In genomic region chr3:192917258-192917507, GRCh38 we compare ENCODE assay signal across 9 cellular contexts. TPM values are rescaled to one million over a fixed set of nuclear protein-coding genes. Genes with fewer than 3 reads are reported as not detected.
DNase-seq lines count a peak whose midpoint lies in the region; ATAC-seq, FAIRE-seq and TF ChIP-seq lines count a peak whose summit lies in the region.
"Had no signal": no experiment of that assay in that cellular context is flagged by ENCODE, and none has a peak within 500 bp of the region (broad histone marks: within the 10 kb centered on the region; RNA-seq: fewer than 3 reads in every experiment).

No MANE protein-coding gene starts in this region.

- H4K20me1 ChIP-seq in GM12878 (ENCODE audit: control insufficient read depth, insufficient read depth) = no peaks in the 10 kb centered on the region
- H4K20me1 ChIP-seq: BLaER1 treated with 17β-estradiol and CSF1 and Interleukin-3, amounts not matched to agents 10 nM and 100 nM had no signal

- WGBS in GM12878 (ENCODE audit: insufficient coverage, insufficient replicate concordance, low lambda C conversion rate, missing lambda C conversion rate) = 2% methylated on average over 12 of the region's 13 CpGs
- 1% methylated on average over 13 of the region's 13 CpGs for WGBS in lung, 2 donors
- WGBS in urinary bladder = under 1% methylated on average over 13 of the region's 13 CpGs

- H2AFZ ChIP-seq in GM12878 (ENCODE audit: control insufficient read depth, low read depth, low read length) = peak overlapping the region; percentile 46

- no peak for TF ChIP-seq RAD21 in GM12878 (IDR thresholded peaks at IDR 0.05; ENCODE audit: insufficient read depth, low read depth, low read length)

- peak overlapping the region in 1 of 3 donors; percentile 69 for H3K27ac Mint-ChIP-seq in IgD-negative memory B cell

- peak overlapping the region; percentile 86 to 99 (median 89) for H3K4me3 Mint-ChIP-seq in IgD-negative memory B cell

- peak; percentile 81 for DNase-seq in NCI-H510A treated with DMSO at 0.1 percent for 48 hours (lab: John Stamatoyannopoulos, UW)
- DNase-seq in NCI-H510A (lab: John Stamatoyannopoulos, UW) = no peak
- no peak for DNase-seq in GM12878 (ENCODE audit: low read depth, low spot score)
- DNase-seq in lung (ENCODE audit: low spot score) = no peak
- DNase-seq in AML-193 (lab: John Stamatoyannopoulos, UW) = no peak

- TSS peak; percentile 88 for BruUV-seq in GM12878 (replicated peaks; lab: Mats Ljungman, UMichigan)

- H3K36me3 ChIP-seq in GM12878 (ENCODE audit: control insufficient read depth in 2 of 2, insufficient read depth in 2 of 2, low read length in 1 of 2) = no peaks in the 10 kb centered on the region
- no peaks in the 10 kb centered on the region for H3K36me3 ChIP-seq in lung (ENCODE audit: control insufficient read depth in 2 of 2, insufficient read depth in 2 of 2, low read length in 2 of 2)
- H3K36me3 ChIP-seq in urinary bladder (ENCODE audit: insufficient read depth) = no peaks in the 10 kb centered on the region
- H3K36me3 ChIP-seq: BLaER1 treated with 17β-estradiol and CSF1 and Interleukin-3, amounts not matched to agents 10 nM and 100 nM had no signal

- in situ Hi-C loops in GM12878 (cut with MboI) = no loop called here

- intact Hi-C loops in GM12878 (cut with micrococcal nuclease; ENCODE audit: unreplicated experiment) = loop anchor here (2.0 to 5.0 kb wide), 3 partner anchors 18 to 85 kb away; no protein-coding TSS in a partner anchor

- no peaks in the 10 kb centered on the region for H3K9me3 Mint-ChIP-seq in IgD-negative memory B cell

- RAD21 ChIA-PET in GM12878 (lab: Charles Lee; ENCODE audit: unreplicated experiment) = interaction anchor here (0.9 to 9.8 kb wide), 18 partner anchors 9 to 126 kb away, joined by 3 to 425 read pairs (median 7); no protein-coding TSS in a partner anchor

- peaks cover 55% of the 10 kb centered on the region for H3K27me3 Mint-ChIP-seq in IgD-negative memory B cell

- no peak for TF ChIP-seq EP300 in GM12878 (IDR thresholded peaks at IDR 0.05; ENCODE audit: borderline replicate concordance in 1 of 2, control insufficient read depth in 1 of 2, low read depth in 2 of 2, low read length in 2 of 2)

- peaks cover 6 to 25% (median 11%) of the 10 kb centered on the region in 3 donors for H3K4me1 Mint-ChIP-seq in IgD-negative memory B cell

- TF ChIP-seq CTCF in GM12878 (IDR thresholded peaks at IDR 0.05 in 2 of 3, conservative IDR thresholded peaks at IDR 0.05 in 1 of 3; ENCODE audit: control insufficient read depth in 2 of 3, extremely low read depth in 1 of 3, insufficient read depth in 1 of 3, low read depth in 3 of 3, low read length in 3 of 3) (no peak), lung (IDR thresholded peaks at IDR 0.05; ENCODE audit: control extremely low read depth, extremely low read depth) (no peak)

- H3K36me3 Mint-ChIP-seq in IgD-negative memory B cell = peaks cover 2% of the 10 kb centered on the region

- peak overlapping the region; percentile 73 for H3K27ac ChIP-seq in GM12878 (ENCODE audit: control insufficient read depth, insufficient read depth)
- H3K27ac ChIP-seq in lung (ENCODE audit: low read depth in 1 of 2, low read length in 1 of 2) = peak overlapping the region; percentile 84 to 96
- peak overlapping the region; percentile 14 for H3K27ac ChIP-seq in urinary bladder (ENCODE audit: low read depth)
- H3K27ac ChIP-seq: BLaER1 treated with 17β-estradiol and CSF1 and Interleukin-3, amounts not matched to agents 10 nM and 100 nM had no signal

- ATAC-seq in GM12878 (peak; percentile 31), lung (ENCODE audit: insufficient read depth, low FRiP score) (no peak), GM19467 (IDR thresholded peaks at IDR 0.05; ENCODE audit: unreplicated experiment) (no peak)

- TF ChIP-seq POLR2A in GM12878 (IDR thresholded peaks at IDR 0.05; ENCODE audit: low read depth, low read length) = peak; percentile 5; the same call in 1 of the 2 replicates

- SMC1A ChIA-PET in GM12878 (lab: Charles Lee; ENCODE audit: uncharacterized antibody, unreplicated experiment) = interaction anchor here (1.0 to 13.5 kb wide), 15 partner anchors 9 to 125 kb away, joined by 3 to 472 read pairs (median 6); no protein-coding TSS in a partner anchor

- FAIRE-seq in GM12878 (lab: Jason Lieb, UNC) = no peak

- CTCF ChIA-PET in GM12878 (lab: Yijun Ruan, JAX) = interaction anchor here (1.0 to 13.3 kb wide), 9 partner anchors 9 to 124 kb away, joined by 3 to 440 read pairs (median 7); no protein-coding TSS in a partner anchor

- peak overlapping the region; percentile 75 for H3K4me2 ChIP-seq in GM12878 (ENCODE audit: control insufficient read depth, insufficient read depth)
- H3K4me2 ChIP-seq: BLaER1 treated with 17β-estradiol and CSF1 and Interleukin-3, amounts not matched to agents 10 nM and 100 nM had no signal

- H3K9ac ChIP-seq in GM12878 (ENCODE audit: control insufficient read depth, insufficient read depth, low read length) = peak overlapping the region; percentile 68
- H3K9ac ChIP-seq: BLaER1 treated with 17β-estradiol and CSF1 and Interleukin-3, amounts not matched to agents 10 nM and 100 nM had no signal

- no peaks in the 10 kb centered on the region for H3K4me1 ChIP-seq in GM12878 (ENCODE audit: control insufficient read depth, insufficient read depth, low read length)
- peaks cover 2 to 5% of the 10 kb centered on the region in 2 donors for H3K4me1 ChIP-seq in lung (ENCODE audit: control insufficient read depth in 2 of 2, insufficient read depth in 2 of 2, low read length in 2 of 2)
- H3K4me1 ChIP-seq in urinary bladder (ENCODE audit: insufficient read depth) = no peaks in the 10 kb centered on the region

- H3K4me3 ChIP-seq in GM12878 (peak overlapping the region; percentile 85), lung (peak overlapping the region; percentile 79), urinary bladder (ENCODE audit: low read depth, low read length) (peak overlapping the region; percentile 67)
- H3K4me3 ChIP-seq: BLaER1 treated with 17β-estradiol and CSF1 and Interleukin-3, amounts not matched to agents 10 nM and 100 nM had no signal

- POLR2A ChIA-PET in GM12878 (lab: Charles Lee) = interaction anchor here (0.8 to 7.8 kb wide), 8 partner anchors 15 to 100 kb away, joined by 3 to 58 read pairs (median 8); no protein-coding TSS in a partner anchor

- H3K79me2 ChIP-seq in GM12878 (ENCODE audit: control insufficient read depth, insufficient read depth, low read length) = peaks cover 50% of the 10 kb centered on the region

- H3K9me3 ChIP-seq in GM12878 (replicated peaks; ENCODE audit: control insufficient read depth, insufficient read depth, low read length) = no peaks in the 10 kb centered on the region
- no peaks in the 10 kb centered on the region for H3K9me3 ChIP-seq in lung (ENCODE audit: control insufficient read depth in 2 of 2, insufficient read depth in 1 of 2, low read length in 1 of 2)

- H3K27me3 ChIP-seq in GM12878 (replicated peaks in 1 of 2; ENCODE audit: control insufficient read depth in 2 of 2, insufficient read depth in 2 of 2, low read length in 1 of 2) (no peaks in the 10 kb centered on the region), lung (ENCODE audit: control insufficient read depth, insufficient read depth) (no peaks in the 10 kb centered on the region)
- H3K27me3 ChIP-seq: BLaER1 treated with 17β-estradiol and CSF1 and Interleukin-3, amounts not matched to agents 10 nM and 100 nM had no signal

TF ChIP-seq in GM12878, 131 proteins besides CTCF, POLR2A, EP300 and RAD21 (continues in another document):
- TF ChIP-seq SIX5 (IDR thresholded peaks at IDR 0.05; ENCODE audit: low read depth, low read length, severe bottlenecking) (no peak), HSF1 (IDR thresholded peaks at IDR 0.05; ENCODE audit: low read depth, low read length) (no peak), LARP7 (IDR thresholded peaks at IDR 0.05) (no peak)

RNA-seq across cellular contexts. Expression of gene MB21D2, which starts 0.5 kb away (rescaled TPM):
- polyA plus RNA-seq in IgD-negative memory B cell (not detected), GM12878 (2011; rRNA removed) (11.0 and 11.6 TPM in 2 replicates), GM12878 (2014; fragmentation: Illumina TruSeq; extraction: Trizol) (12.1 and 12.7 TPM in 2 replicates), GM12878 (2014; fragmentation: Nextera tagmentation; extraction: Ambion mirVana) (10 to 100 TPM in 1 of 2 experiments, 1 to 10 TPM in 1; 7.9 to 21.2 TPM), GM12878 (2014; rRNA removed) (8.7 and 9.0 TPM in 2 replicates), GM12878 (2016; fragmentation: Nextera tagmentation; extraction: Ambion mirVana) (10 to 100 TPM; 15.4 to 15.9 TPM), lung (1 to 10 TPM; 2.8 to 3.9 TPM), urinary bladder (4.1 TPM)
- 21.2 and 21.5 TPM in 2 replicates for total RNA-seq in GM12878 (2013; cell fraction: nucleolus; rRNA removed)
- total RNA-seq in GM12878 (2014; rRNA removed) (19.6 and 21.5 TPM in 2 replicates), GM12878 (2014; rRNA removed; fragmentation: Illumina TruSeq; extraction: Trizol) (15.3 and 16.0 TPM in 2 replicates), GM12878 (2021) (16.1 and 16.6 TPM in 2 replicates), lung (1 to 10 TPM; 5.4 to 6.3 TPM), urinary bladder (22.6 TPM)
- polyA plus RNA-seq in GM12878 (2011; ENCODE audit: low read depth) = 5.7 TPM
- 8.3 and 9.8 TPM in 2 replicates for polyA plus RNA-seq in GM12878 (2011; cell fraction: cytosol; rRNA removed)
- 6.7 and 6.8 TPM in 2 replicates for polyA plus RNA-seq in GM12878 (2011; cell fraction: nucleus; rRNA removed)
- 7.1 and 8.3 TPM in 2 replicates for polyA plus RNA-seq in GM12878 (2012)
- polyA minus RNA-seq in GM12878 (2011; rRNA and poly(A)+ RNA removed) = 19.7 and 20.8 TPM in 2 replicates
- polyA minus RNA-seq in GM12878 (2011; cell fraction: cytosol; rRNA and poly(A)+ RNA removed) = 4.5 and 6.0 TPM in 2 replicates
- polyA minus RNA-seq in GM12878 (2011; cell fraction: nucleus; rRNA and poly(A)+ RNA removed) = 7.9 and 11.9 TPM in 2 replicates

Comparison
In these comparisons a context has a peak if more than half of its experiments do, and no peak if none do; other contexts are left out.
1. H3K27ac ChIP-seq: peak in every context shown above with its lines; median percentile 90 in lung; 73 in GM12878; 14 in urinary bladder.